8 cellular contexts compared by ENCODE assay signal in genomic region chr11:17730608-17731462, GRCh38. TPM values are rescaled to one million over a fixed set of nuclear protein-coding genes. Genes with fewer than 3 reads are reported as not detected.
DNase-seq lines count a peak whose midpoint lies in the region; ATAC-seq and TF ChIP-seq lines count a peak whose summit lies in the region.

No MANE protein-coding gene starts in this region.

- H3T11ph ChIP-seq in H9 (ENCODE audit: low read length), result no peak overlapping the region

- no peak overlapping the region for H2AK5ac ChIP-seq in H9 (ENCODE audit: insufficient read length, low read length)

- TF ChIP-seq CTCF in H9 (conservative IDR thresholded peaks at IDR 0.05) (peak; percentile 67), MM.1S (IDR thresholded peaks at IDR 0.05; ENCODE audit: low read length) (peak; percentile 83), foreskin fibroblast (IDR thresholded peaks at IDR 0.05; ENCODE audit: low read depth, low read length) (peak; percentile 91), osteoblast (IDR thresholded peaks at IDR 0.05; ENCODE audit: extremely low read depth, low read depth, low read length) (peak; percentile 84), upper lobe of left lung (IDR thresholded peaks at IDR 0.05) (peak in 5 of 6 experiments; percentile 65 to 83 (median 74))

- H2BK120ac ChIP-seq in H9 (ENCODE audit: low read depth, low read length, poor library complexity, severe bottlenecking), result no peak overlapping the region

- H3K4me3 Mint-ChIP-seq in H9, result no peak overlapping the region; a peak in 1 of 5 replicates
- no peak overlapping the region for H3K4me3 Mint-ChIP-seq in activated T-helper 17 cell treated with anti-CD3 and anti-CD28 coated beads, Interleukin-2, amount 50 U/mL, for 72 hours

- no peak overlapping the region for H2BK20ac ChIP-seq in H9 (ENCODE audit: low read depth, low read length, poor library complexity, severe bottlenecking)

- no peak overlapping the region for H3K56ac ChIP-seq in H9 (ENCODE audit: insufficient read length, low read depth, low read length)

- peaks cover 5% of the 10 kb centered on the region for H3K23me2 ChIP-seq in H9 (ENCODE audit: insufficient read length, low read depth, low read length, poor library complexity, severe bottlenecking)

- DNase-seq in ELR (ENCODE audit: low read depth) (peak; percentile 78), H9 (peak; percentile 85), MM.1S (peak; percentile 61), RPMI7951 (ENCODE audit: low read depth) (peak; percentile 57), foreskin fibroblast (peak; percentile 61 to 90), osteoblast (ENCODE audit: insufficient read length, low spot score, missing footprints) (peak; percentile 99), upper lobe of left lung (peak in 1 of 2 donors; percentile 55)

- no CpG with 5 or more reads among the region's 9 CpGs for WGBS in H9 (ENCODE audit: extremely low coverage, insufficient read length, low lambda C conversion rate)
- WGBS in upper lobe of left lung, 2 donors, result 16 to 20% methylated on average over 3 to 8 of the region's 9 CpGs

- H4K91ac ChIP-seq in H9 (ENCODE audit: insufficient read length, low read depth, low read length), result no peak overlapping the region

- TF ChIP-seq POLR2A in upper lobe of left lung (IDR thresholded peaks at IDR 0.05), result no peak

- TF ChIP-seq EP300 in upper lobe of left lung (IDR thresholded peaks at IDR 0.05), result no peak

- H3F3A ChIP-seq in MM.1S (ENCODE audit: insufficient read depth, low read length), result no peaks in the 10 kb centered on the region

- H2BK12ac ChIP-seq in H9 (ENCODE audit: insufficient read length, low read depth, low read length), result no peak overlapping the region

- H3K79me1 ChIP-seq in H9 (ENCODE audit: insufficient read depth, low read depth, low read length, poor library complexity, severe bottlenecking), result no peaks in the 10 kb centered on the region

- H3K4me1 ChIP-seq in H9 (ENCODE audit: insufficient read depth, low read length) (no peaks in the 10 kb centered on the region), MM.1S (ENCODE audit: low read length) (no peaks in the 10 kb centered on the region), osteoblast (ENCODE audit: insufficient read depth, low read length) (peaks cover 4% of the 10 kb centered on the region), upper lobe of left lung (peaks cover 12 to 20% (median 15%) of the 10 kb centered on the region in 4 donors)

- no peaks in the 10 kb centered on the region for H4K20me1 ChIP-seq in H9 (ENCODE audit: control insufficient read depth, insufficient read depth, insufficient read length)
- H4K20me1 ChIP-seq in MM.1S (ENCODE audit: insufficient read depth, low read length), result no peaks in the 10 kb centered on the region
- peaks cover 3% of the 10 kb centered on the region for H4K20me1 ChIP-seq in osteoblast (ENCODE audit: insufficient read depth, low read length)

- H3K36me3 Mint-ChIP-seq in H9 (ENCODE audit: insufficient read depth in 1 of 3, low read depth in 3 of 3), result no peaks in the 10 kb centered on the region
- no peaks in the 10 kb centered on the region for H3K36me3 Mint-ChIP-seq in activated T-helper 17 cell treated with anti-CD3 and anti-CD28 coated beads, Interleukin-2, amount 50 U/mL, for 72 hours (ENCODE audit: low read depth)

- H2AFZ ChIP-seq in H9 (ENCODE audit: low read length) (no peak overlapping the region), MM.1S (ENCODE audit: low read length) (no peak overlapping the region), osteoblast (ENCODE audit: low read length) (no peak overlapping the region)

- H4K8ac ChIP-seq in H9 (replicated peaks; ENCODE audit: insufficient read length, low read depth, low read length), result no peak overlapping the region

- no peak overlapping the region for H3K27ac ChIP-seq in H9 (ENCODE audit: insufficient read length, low read depth, low read length)
- no peak overlapping the region for H3K27ac ChIP-seq in MM.1S (ENCODE audit: low read length)
- no peak overlapping the region for H3K27ac ChIP-seq in osteoblast (ENCODE audit: low read depth, low read length)
- no peak overlapping the region for H3K27ac ChIP-seq in upper lobe of left lung

- no peak overlapping the region for H3K9ac ChIP-seq in H9 (ENCODE audit: extremely low read depth, insufficient read length, low read length)
- no peak overlapping the region for H3K9ac ChIP-seq in MM.1S (ENCODE audit: low read length)

- no peaks in the 10 kb centered on the region for H3K9me3 ChIP-seq in H9 (ENCODE audit: control insufficient read depth, low read depth, low read length)
- H3K9me3 ChIP-seq in MM.1S (replicated peaks; ENCODE audit: insufficient read depth, low read length), result no peaks in the 10 kb centered on the region
- no peaks in the 10 kb centered on the region for H3K9me3 ChIP-seq in osteoblast (ENCODE audit: low read depth, low read length)
- no peaks in the 10 kb centered on the region for H3K9me3 ChIP-seq in upper lobe of left lung

- H3K4me3 ChIP-seq in MM.1S (ENCODE audit: low read length) (no peak overlapping the region), foreskin fibroblast (ENCODE audit: low read depth in 1 of 2, low read length in 2 of 2) (no peak overlapping the region), osteoblast (ENCODE audit: insufficient read depth, low read length) (no peak overlapping the region), upper lobe of left lung (no peak overlapping the region)

- H3K4me2 ChIP-seq in H9 (ENCODE audit: insufficient read depth, insufficient read length, low read length), result no peak overlapping the region
- no peak overlapping the region for H3K4me2 ChIP-seq in MM.1S (ENCODE audit: low read depth, low read length)
- H3K4me2 ChIP-seq in osteoblast (ENCODE audit: insufficient read depth, low read length), result no peak overlapping the region

- H3K27me3 ChIP-seq in H9 (ENCODE audit: insufficient read depth, low read length) (peaks cover 10% of the 10 kb centered on the region; the same call in 1 of the 2 replicates), MM.1S (replicated peaks; ENCODE audit: insufficient read depth, low read length) (peaks cover 13% of the 10 kb centered on the region), osteoblast (ENCODE audit: insufficient read depth, low read length) (peaks cover 50% of the 10 kb centered on the region), upper lobe of left lung (peaks cover 0 to 28% (median 11%) of the 10 kb centered on the region in 4 donors)

- H3K4me1 Mint-ChIP-seq in H9, result peaks cover 2 to 10% of the 10 kb centered on the region in 2 experiments; a peak in 2 of 4 replicates
- H3K4me1 Mint-ChIP-seq in activated T-helper 17 cell treated with anti-CD3 and anti-CD28 coated beads, Interleukin-2, amount 50 U/mL, for 72 hours, result peaks cover 5% of the 10 kb centered on the region

- peaks cover 68% of the 10 kb centered on the region for H3K27me3 Mint-ChIP-seq in H9 (ENCODE audit: low read depth)
- H3K27me3 Mint-ChIP-seq in activated T-helper 17 cell treated with anti-CD3 and anti-CD28 coated beads, Interleukin-2, amount 50 U/mL, for 72 hours, result peaks cover 46% of the 10 kb centered on the region

- H3K9me2 ChIP-seq in MM.1S (replicated peaks; ENCODE audit: insufficient read depth, low read length), result no peaks in the 10 kb centered on the region

- no peaks in the 10 kb centered on the region for H3K79me2 ChIP-seq in H9 (ENCODE audit: insufficient read depth, low read length)
- H3K79me2 ChIP-seq in MM.1S (ENCODE audit: low read length), result no peaks in the 10 kb centered on the region
- H3K79me2 ChIP-seq in osteoblast (ENCODE audit: insufficient read depth, low read length), result no peaks in the 10 kb centered on the region

- H3K14ac ChIP-seq in H9 (ENCODE audit: insufficient read depth, low read length), result no peak overlapping the region

- no peak overlapping the region for H2BK5ac ChIP-seq in H9 (ENCODE audit: insufficient read length, low read length)

- no peak overlapping the region for H3K18ac ChIP-seq in H9 (ENCODE audit: insufficient read length, low read depth, low read length)

- no peak overlapping the region for H3K23ac ChIP-seq in H9 (ENCODE audit: insufficient read length, low read depth, low read length)

- H3K36me3 ChIP-seq in MM.1S (replicated peaks; ENCODE audit: insufficient read depth, low read length) (no peaks in the 10 kb centered on the region), osteoblast (ENCODE audit: insufficient read depth, low read length) (no peaks in the 10 kb centered on the region), upper lobe of left lung (no peaks in the 10 kb centered on the region)

- no peak overlapping the region for H4K5ac ChIP-seq in H9 (ENCODE audit: insufficient read length, low read depth, low read length)

- H2BK15ac ChIP-seq in H9 (ENCODE audit: low read depth, low read length), result no peak overlapping the region

- H3K27ac Mint-ChIP-seq in H9, result no peak overlapping the region
- no peak overlapping the region for H3K27ac Mint-ChIP-seq in activated T-helper 17 cell treated with anti-CD3 and anti-CD28 coated beads, Interleukin-2, amount 50 U/mL, for 72 hours

- H3K4ac ChIP-seq in H9 (ENCODE audit: low read depth, low read length), result no peak overlapping the region

- no peaks in the 10 kb centered on the region for H3K9me3 Mint-ChIP-seq in H9
- no peaks in the 10 kb centered on the region for H3K9me3 Mint-ChIP-seq in activated T-helper 17 cell treated with anti-CD3 and anti-CD28 coated beads, Interleukin-2, amount 50 U/mL, for 72 hours

- peak; percentile 89 for ATAC-seq in activated T-helper 17 cell treated with anti-CD3 and anti-CD28 coated beads, Interleukin-2, amount 50 U/mL, for 72 hours (replicated peaks)
- ATAC-seq in upper lobe of left lung (ENCODE audit: low FRiP score in 2 of 2), result peak; percentile 79 to 86

RNA-seq across cellular contexts. Expression of gene KCNC1, which starts 3.7 kb away (rescaled TPM):
- total RNA-seq in H9 (2021) (0.04 TPM in 1 of 2 replicates, not detected in the other), osteoblast (under 0.01 TPM in 1 of 2 replicates, not detected in the other), upper lobe of left lung (not detected)
- total RNA-seq in RPMI7951 (2014; rRNA removed; shearing (Covaris generic)), result not detected in 2 replicates
- not detected for total RNA-seq in activated T-helper 17 cell treated with anti-CD3 and anti-CD28 coated beads, Interleukin-2, amount 50 U/mL, for 72 hours

RNA-seq across cellular contexts. Expression of gene MYOD1, which starts 11.5 kb away (rescaled TPM):
- total RNA-seq in H9 (2021) (not detected in 2 replicates), osteoblast (not detected in 2 replicates), upper lobe of left lung (not detected)
- total RNA-seq in RPMI7951 (2014; rRNA removed; shearing (Covaris generic)), result 0.72 TPM in 1 of 2 replicates, not detected in the other
- total RNA-seq in activated T-helper 17 cell treated with anti-CD3 and anti-CD28 coated beads, Interleukin-2, amount 50 U/mL, for 72 hours, result not detected
